1 cellular context compared by ENCODE assay signal in the genomic region with DNA sequence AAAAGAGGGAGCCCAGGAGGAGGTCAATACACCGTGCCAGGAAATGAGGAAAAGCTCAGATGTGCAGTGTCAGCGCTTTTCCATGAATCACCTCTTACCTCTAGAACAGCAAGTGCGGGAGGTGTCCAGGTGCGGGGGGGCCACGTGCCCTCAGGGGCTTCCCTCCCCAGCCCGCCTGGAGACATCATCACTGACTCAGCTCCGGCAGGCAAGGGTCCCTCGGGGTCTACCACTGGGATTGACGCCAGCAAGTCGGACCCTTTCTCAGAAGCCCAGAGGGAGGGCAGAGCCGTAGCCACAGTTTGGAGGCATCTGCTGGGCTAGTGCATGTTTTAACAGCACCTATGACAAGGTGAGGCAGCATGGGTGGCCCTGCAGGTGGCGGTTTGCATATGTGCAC.
TF ChIP-seq lines count a peak whose summit lies in the region.

No MANE protein-coding gene starts in this region.

TF ChIP-seq in HepG2, 621 proteins besides CTCF, POLR2A, EP300 and RAD21 (continued from another document):
- TF ChIP-seq, protein P1, sequence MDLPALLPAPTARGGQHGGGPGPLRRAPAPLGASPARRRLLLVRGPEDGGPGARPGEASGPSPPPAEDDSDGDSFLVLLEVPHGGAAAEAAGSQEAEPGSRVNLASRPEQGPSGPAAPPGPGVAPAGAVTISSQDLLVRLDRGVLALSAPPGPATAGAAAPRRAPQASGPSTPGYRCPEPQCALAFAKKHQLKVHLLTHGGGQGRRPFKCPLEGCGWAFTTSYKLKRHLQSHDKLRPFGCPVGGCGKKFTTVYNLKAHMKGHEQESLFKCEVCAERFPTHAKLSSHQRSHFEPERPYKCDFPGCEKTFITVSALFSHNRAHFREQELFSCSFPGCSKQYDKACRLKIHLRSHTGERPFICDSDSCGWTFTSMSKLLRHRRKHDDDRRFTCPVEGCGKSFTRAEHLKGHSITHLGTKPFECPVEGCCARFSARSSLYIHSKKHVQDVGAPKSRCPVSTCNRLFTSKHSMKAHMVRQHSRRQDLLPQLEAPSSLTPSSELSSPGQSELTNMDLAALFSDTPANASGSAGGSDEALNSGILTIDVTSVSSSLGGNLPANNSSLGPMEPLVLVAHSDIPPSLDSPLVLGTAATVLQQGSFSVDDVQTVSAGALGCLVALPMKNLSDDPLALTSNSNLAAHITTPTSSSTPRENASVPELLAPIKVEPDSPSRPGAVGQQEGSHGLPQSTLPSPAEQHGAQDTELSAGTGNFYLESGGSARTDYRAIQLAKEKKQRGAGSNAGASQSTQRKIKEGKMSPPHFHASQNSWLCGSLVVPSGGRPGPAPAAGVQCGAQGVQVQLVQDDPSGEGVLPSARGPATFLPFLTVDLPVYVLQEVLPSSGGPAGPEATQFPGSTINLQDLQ (CRISPR knock-in tag; IDR thresholded peaks at IDR 0.05) = no peak
- TF ChIP-seq MAFF (IDR thresholded peaks at IDR 0.05; ENCODE audit: low read depth, low read length) (peak; percentile 96), MAFK (conservative IDR thresholded peaks at IDR 0.05 in 1 of 2, IDR thresholded peaks at IDR 0.05 in 1 of 2; ENCODE audit: low read length in 2 of 2) (peak; percentile 95 to 98)
TF ChIP-seq in HepG2: peak in this region for 2.
